Comparison of ENCODE assay signal across 12 cellular contexts in the genomic region with DNA sequence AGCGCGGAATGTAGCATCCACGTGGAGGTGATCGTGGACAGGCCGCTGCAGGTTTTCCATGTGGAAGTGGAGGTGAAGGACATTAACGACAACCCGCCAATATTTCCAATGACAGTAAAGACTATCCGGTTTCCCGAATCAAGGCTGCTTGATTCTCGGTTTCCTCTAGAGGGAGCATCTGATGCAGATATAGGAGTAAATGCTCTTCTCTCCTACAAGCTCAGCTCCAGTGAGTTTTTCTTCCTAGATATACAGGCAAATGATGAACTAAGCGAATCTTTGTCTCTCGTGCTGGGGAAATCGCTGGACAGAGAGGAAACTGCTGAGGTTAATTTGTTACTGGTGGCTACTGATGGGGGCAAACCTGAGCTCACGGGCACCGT. TPM values are rescaled to one million over a fixed set of nuclear protein-coding genes. Genes with fewer than 3 reads are reported as not detected.
DNase-seq lines count a peak whose midpoint lies in the region; ATAC-seq, FAIRE-seq and TF ChIP-seq lines count a peak whose summit lies in the region.
"Had no signal": no experiment of that assay in that cellular context is flagged by ENCODE, and none has a peak within 500 bp of the region (broad histone marks: within the 10 kb centered on the region; RNA-seq: fewer than 3 reads in every experiment).

No MANE protein-coding gene starts in this region.

- peaks cover 9% of the 10 kb centered on the region for H3K9me3 Mint-ChIP-seq in activated CD8-positive, alpha-beta memory T cell treated with anti-CD3 and anti-CD28 coated beads, Interleukin-2, amount 10 ng/mL, durations not matched to agents 7 days and 5 days (ENCODE audit: low read depth)

- in situ Hi-C loops in brain microvascular endothelial cell (cut with HindIII; ENCODE audit: low pct_ligation_motif_present, low sequenced_read_pairs), result no loop called here

- CTCF ChIA-PET in activated CD8-positive, alpha-beta memory T cell treated with anti-CD3 and anti-CD28 coated beads, Interleukin-2, amount 10 ng/mL, durations not matched to agents 7 days and 5 days (lab: Charles Lee), result no interaction called here

- H3K27me3 ChIP-seq in brain microvascular endothelial cell (replicated peaks), result no peaks in the 10 kb centered on the region

- TF ChIP-seq CTCF in brain microvascular endothelial cell (IDR thresholded peaks at IDR 0.05; ENCODE audit: low read depth, low read length, missing control alignments), result peak; percentile 32

- no peak overlapping the region for H3K27ac ChIP-seq in brain microvascular endothelial cell

- H3K36me3 ChIP-seq in brain microvascular endothelial cell (replicated peaks), result no peaks in the 10 kb centered on the region

- ATAC-seq in activated CD8-positive, alpha-beta memory T cell treated with anti-CD3 and anti-CD28 coated beads, Interleukin-2, amount 10 ng/mL, durations not matched to agents 7 days and 5 days, result no peak

- DNase-seq in AG20443 (ENCODE audit: low spot score) (peak; percentile 16), HTR-8/SVneo (ENCODE audit: insufficient read length, low spot score) (peak; percentile 31), brain microvascular endothelial cell (no peak), medulla oblongata (ENCODE audit: extremely low spot score) (peak; percentile 55), cortex of kidney (lab: John Stamatoyannopoulos, UW) (no peak), anterior cingulate cortex (lab: John Stamatoyannopoulos, UW) (no peak), SIG-M5 (lab: John Stamatoyannopoulos, UW) (no peak)
- DNase-seq in activated CD8-positive, alpha-beta memory T cell treated with anti-CD3 and anti-CD28 coated beads, Interleukin-2, amount 10 ng/mL, durations not matched to agents 7 days and 5 days, result no peak
- DNase-seq: NCI-H1436 treated with DMSO at 0.1 percent for 48 hours, T1000 had no signal

- no peak overlapping the region for H3K27ac Mint-ChIP-seq in activated CD8-positive, alpha-beta memory T cell treated with anti-CD3 and anti-CD28 coated beads, Interleukin-2, amount 10 ng/mL, durations not matched to agents 7 days and 5 days

- no peaks in the 10 kb centered on the region for H3K27me3 Mint-ChIP-seq in activated CD8-positive, alpha-beta memory T cell treated with anti-CD3 and anti-CD28 coated beads, Interleukin-2, amount 10 ng/mL, durations not matched to agents 7 days and 5 days

- no peaks in the 10 kb centered on the region for H3K4me1 Mint-ChIP-seq in activated CD8-positive, alpha-beta memory T cell treated with anti-CD3 and anti-CD28 coated beads, Interleukin-2, amount 10 ng/mL, durations not matched to agents 7 days and 5 days

- no peak overlapping the region for H3K4me3 ChIP-seq in brain microvascular endothelial cell (ENCODE audit: low read depth, low read length)

- FAIRE-seq in HTR-8/SVneo (lab: Jason Lieb, UNC), result no peak
- FAIRE-seq: frontal cortex had no signal

- no peak overlapping the region for H3K4me3 Mint-ChIP-seq in activated CD8-positive, alpha-beta memory T cell treated with anti-CD3 and anti-CD28 coated beads, Interleukin-2, amount 10 ng/mL, durations not matched to agents 7 days and 5 days

- no peaks in the 10 kb centered on the region for H3K36me3 Mint-ChIP-seq in activated CD8-positive, alpha-beta memory T cell treated with anti-CD3 and anti-CD28 coated beads, Interleukin-2, amount 10 ng/mL, durations not matched to agents 7 days and 5 days

RNA-seq across cellular contexts. Expression of a gene that starts 0.6 kb away (rescaled TPM):
- total RNA-seq in activated CD8-positive, alpha-beta memory T cell treated with anti-CD3 and anti-CD28 coated beads, Interleukin-2, amount 10 ng/mL, durations not matched to agents 7 days and 5 days, result not detected

RNA-seq across cellular contexts. Expression of a gene that starts 5.6 kb away (rescaled TPM):
- total RNA-seq in activated CD8-positive, alpha-beta memory T cell treated with anti-CD3 and anti-CD28 coated beads, Interleukin-2, amount 10 ng/mL, durations not matched to agents 7 days and 5 days, result not detected

RNA-seq across cellular contexts. Expression of a gene that starts 9.3 kb away (rescaled TPM):
- total RNA-seq in activated CD8-positive, alpha-beta memory T cell treated with anti-CD3 and anti-CD28 coated beads, Interleukin-2, amount 10 ng/mL, durations not matched to agents 7 days and 5 days, result not detected
- total RNA-seq: posterior vena cava had no signal

RNA-seq across cellular contexts. Expression of a gene that starts 11.6 kb away (rescaled TPM):
- not detected for total RNA-seq in activated CD8-positive, alpha-beta memory T cell treated with anti-CD3 and anti-CD28 coated beads, Interleukin-2, amount 10 ng/mL, durations not matched to agents 7 days and 5 days

RNA-seq across cellular contexts. Expression of a gene that starts 26.2 kb away (rescaled TPM):
- not detected for total RNA-seq in activated CD8-positive, alpha-beta memory T cell treated with anti-CD3 and anti-CD28 coated beads, Interleukin-2, amount 10 ng/mL, durations not matched to agents 7 days and 5 days

Comparison
In these comparisons a context has a peak if more than half of its experiments do, and no peak if none do; other contexts are left out.
1. DNase-seq: peak in AG20443 (single experiment), HTR-8/SVneo (single experiment) and medulla oblongata (single experiment); none in brain microvascular endothelial cell (single experiment), activated CD8-positive, alpha-beta memory T cell treated with anti-CD3 and anti-CD28 coated beads, Interleukin-2, amount 10 ng/mL, durations not matched to agents 7 days and 5 days (single experiment), cortex of kidney (single experiment), anterior cingulate cortex (0 of 58) and SIG-M5 (single experiment).